Comparison of ENCODE assay signal across 19 cellular contexts in genomic region chr2:151672277-151672676, GRCh38.
A peak's percentile ranks its signal among the peaks of the same experiment; 100 is the strongest.
DNase-seq lines count a peak whose midpoint lies in the region; ATAC-seq, FAIRE-seq and TF ChIP-seq lines count a peak whose summit lies in the region.
"Had no signal": no experiment of that assay in that cellular context is flagged by ENCODE, and none has a peak within 500 bp of the region (broad histone marks: within the 10 kb centered on the region; RNA-seq: fewer than 3 reads in every experiment).

No MANE protein-coding gene starts in this region.

- no peak for TF ChIP-seq CTCF in HepG2 (CRISPR knock-in tag; IDR thresholded peaks at IDR 0.05)
- no peak for TF ChIP-seq CTCF in right lobe of liver (IDR thresholded peaks at IDR 0.05)
- TF ChIP-seq CTCF in WTC11 (IDR thresholded peaks at IDR 0.05): no peak
- TF ChIP-seq CTCF in neural cell (IDR thresholded peaks at IDR 0.05; ENCODE audit: poor library complexity, severe bottlenecking): no peak
- TF ChIP-seq CTCF in osteocyte (IDR thresholded peaks at IDR 0.05): no peak
- no peak for TF ChIP-seq CTCF in body of pancreas (IDR thresholded peaks at IDR 0.05)

- TF ChIP-seq POLR2A in HepG2 (IDR thresholded peaks at IDR 0.05; ENCODE audit: insufficient read depth in 1 of 2, low read depth in 2 of 2, low read length in 2 of 2) (no peak), right lobe of liver (IDR thresholded peaks at IDR 0.05) (no peak), body of pancreas (IDR thresholded peaks at IDR 0.05) (no peak)

- H3K27me3 Mint-ChIP-seq in WTC11 (ENCODE audit: low read depth) (no peaks in the 10 kb centered on the region), osteocyte (ENCODE audit: unreplicated experiment) (peaks cover 25% of the 10 kb centered on the region)
- H3K27me3 Mint-ChIP-seq: CD4-positive, alpha-beta memory T cell; IgD-negative memory B cell had no signal

- TF ChIP-seq EP300 in HepG2 (IDR thresholded peaks at IDR 0.05; ENCODE audit: low read depth in 2 of 2, low read length in 2 of 2): no peak
- TF ChIP-seq EP300 in HepG2 (CRISPR knock-in tag; IDR thresholded peaks at IDR 0.05; ENCODE audit: borderline replicate concordance): no peak
- peak; percentile 51 for TF ChIP-seq EP300 in neural cell (conservative IDR thresholded peaks at IDR 0.05; ENCODE audit: poor library complexity, severe bottlenecking)

- no peaks in the 10 kb centered on the region for H3K9me2 ChIP-seq in neural cell (ENCODE audit: insufficient read depth, low read length)

- no peak for FAIRE-seq in HepG2 (lab: Jason Lieb, UNC)
- FAIRE-seq: A549, HTR-8/SVneo had no signal

- H3K4me3 Mint-ChIP-seq in WTC11 (no peak overlapping the region), osteocyte (ENCODE audit: unreplicated experiment) (no peak overlapping the region)
- H3K4me3 Mint-ChIP-seq: CD14-positive monocyte; CD4-positive, alpha-beta memory T cell; HFFc6; IgD-negative memory B cell had no signal

- H3K4me2 ChIP-seq in HepG2 (ENCODE audit: low read depth, low read length): no peak overlapping the region
- H3K4me2 ChIP-seq in neural cell (ENCODE audit: low read length): no peak overlapping the region
- H3K4me2 ChIP-seq: A549, BLaER1 had no signal

- H3K9me3 ChIP-seq in HepG2 (ENCODE audit: low read length): no peaks in the 10 kb centered on the region
- no peaks in the 10 kb centered on the region for H3K9me3 ChIP-seq in right lobe of liver
- H3K9me3 ChIP-seq in neural cell (ENCODE audit: low read length): no peaks in the 10 kb centered on the region
- no peaks in the 10 kb centered on the region for H3K9me3 ChIP-seq in body of pancreas
- H3K9me3 ChIP-seq: A549, BLaER1, HAP-1 had no signal

- H3K4me1 ChIP-seq in HepG2 (ENCODE audit: insufficient read depth, low read length): no peaks in the 10 kb centered on the region
- H3K4me1 ChIP-seq in right lobe of liver: no peaks in the 10 kb centered on the region
- no peaks in the 10 kb centered on the region for H3K4me1 ChIP-seq in body of pancreas
- H3K4me1 ChIP-seq: A549, BLaER1 had no signal

- H3K9me3 Mint-ChIP-seq in WTC11: no peaks in the 10 kb centered on the region
- no peaks in the 10 kb centered on the region for H3K9me3 Mint-ChIP-seq in osteocyte (ENCODE audit: unreplicated experiment)
- H3K9me3 Mint-ChIP-seq: CD14-positive monocyte; CD4-positive, alpha-beta memory T cell; HFFc6; IgD-negative memory B cell had no signal

- H3K36me3 Mint-ChIP-seq in WTC11: no peaks in the 10 kb centered on the region
- no peaks in the 10 kb centered on the region for H3K36me3 Mint-ChIP-seq in osteocyte (ENCODE audit: unreplicated experiment)
- H3K36me3 Mint-ChIP-seq: CD14-positive monocyte had no signal

- H3K27me3 ChIP-seq in HepG2 (ENCODE audit: control insufficient read depth in 1 of 2, insufficient read depth in 2 of 2, low read length in 2 of 2) (peaks cover 0 to 5% of the 10 kb centered on the region in 2 experiments; a peak in 1 of 5 replicates), right lobe of liver (no peaks in the 10 kb centered on the region), neural cell (ENCODE audit: insufficient read depth, low read depth, low read length) (no peaks in the 10 kb centered on the region), body of pancreas (no peaks in the 10 kb centered on the region)
- H3K27me3 ChIP-seq: BLaER1 had no signal

- BruUV-seq in HepG2 (replicated peaks; lab: Mats Ljungman, UMichigan): no TSS peak

- H4K20me1 ChIP-seq in HepG2 (ENCODE audit: insufficient read depth, low read length): no peaks in the 10 kb centered on the region
- H4K20me1 ChIP-seq in neural cell (ENCODE audit: insufficient read depth): no peaks in the 10 kb centered on the region
- H4K20me1 ChIP-seq: BLaER1 had no signal

- H3K36me3 ChIP-seq in HepG2 (replicated peaks in 1 of 2; ENCODE audit: control insufficient read depth in 1 of 2, insufficient read depth in 2 of 2, low read length in 2 of 2): no peaks in the 10 kb centered on the region
- no peaks in the 10 kb centered on the region for H3K36me3 ChIP-seq in right lobe of liver
- no peaks in the 10 kb centered on the region for H3K36me3 ChIP-seq in neural cell (ENCODE audit: insufficient read depth, low read length)
- no peaks in the 10 kb centered on the region for H3K36me3 ChIP-seq in body of pancreas (replicated peaks in 1 of 2; ENCODE audit: insufficient read depth in 1 of 2, low read depth in 2 of 2)
- H3K36me3 ChIP-seq: BLaER1, HAP-1 had no signal

- H3K4me3 ChIP-seq in HepG2 (replicated peaks in 1 of 3; ENCODE audit: insufficient read depth in 1 of 3, low read depth in 2 of 3, low read length in 3 of 3) (no peak overlapping the region), right lobe of liver (no peak overlapping the region), neural cell (ENCODE audit: low read length) (no peak overlapping the region), body of pancreas (no peak overlapping the region)
- H3K4me3 ChIP-seq: A549, BLaER1, HAP-1 had no signal

- POLR2A ChIA-PET in HepG2 (lab: Yijun Ruan, JAX): no interaction called here
- POLR2A ChIA-PET in WTC11 (lab: Charles Lee): no interaction called here

- CTCF ChIA-PET in HepG2 (lab: Yijun Ruan, JAX; ENCODE audit: low intra/inter-chr PET ratio, low total read pairs): no interaction called here
- CTCF ChIA-PET in WTC11 (lab: Charles Lee): no interaction called here

- ATAC-seq in HepG2 (no peak), right lobe of liver (no peak), WTC11 (no peak), body of pancreas (no peak)
- ATAC-seq: A549 had no signal

- H3F3A ChIP-seq in neural cell (ENCODE audit: insufficient read depth, low read length, poor library complexity, severe bottlenecking): no peaks in the 10 kb centered on the region

- H3K27ac ChIP-seq in HepG2 (ENCODE audit: extremely low read length, insufficient read depth, low read length): no peak overlapping the region
- H3K27ac ChIP-seq in right lobe of liver: no peak overlapping the region
- no peak overlapping the region for H3K27ac ChIP-seq in neural cell (ENCODE audit: low read length)
- no peak overlapping the region for H3K27ac ChIP-seq in body of pancreas
- H3K27ac ChIP-seq: 22Rv1, A549, BLaER1 had no signal

- in situ Hi-C loops in HepG2 (cut with HindIII; ENCODE audit: extremely low pct_ligation_motif_present, low pct_unique_long_range_greater_than_20kb): no loop called here

- peaks cover 27% of the 10 kb centered on the region for H3K4me1 Mint-ChIP-seq in WTC11
- no peaks in the 10 kb centered on the region for H3K4me1 Mint-ChIP-seq in osteocyte (ENCODE audit: unreplicated experiment)

- H3K9ac ChIP-seq in HepG2 (ENCODE audit: insufficient read depth, low read depth, low read length) (no peak overlapping the region), neural cell (ENCODE audit: low read length) (no peak overlapping the region)
- H3K9ac ChIP-seq: BLaER1 had no signal

- intact Hi-C loops in HepG2 (cut with micrococcal nuclease; ENCODE audit: unreplicated experiment): no loop called here
- intact Hi-C loops in right lobe of liver (cut with DNase I): no loop called here
- intact Hi-C loops in body of pancreas (cut with DNase I): no loop called here

- DNase-seq in HepG2 (ENCODE audit: low spot score): no peak
- no peak for DNase-seq in right lobe of liver
- DNase-seq in WTC11 (ENCODE audit: low spot score): no peak
- no peak for DNase-seq in osteocyte (ENCODE audit: extremely low spot score, unreplicated experiment)
- DNase-seq in inferior parietal cortex (ENCODE audit: extremely low spot score): no peak
- no peak for DNase-seq in epidermal melanocyte (ENCODE audit: insufficient read length, low spot score)
- DNase-seq in body of pancreas: no peak
- DNase-seq: CD4-positive, alpha-beta memory T cell; DMS79 treated with DMSO at 0.1 percent for 48 hours; GF-D8; HFFc6 had no signal

- no peak overlapping the region for H3K27ac Mint-ChIP-seq in WTC11
- no peak overlapping the region for H3K27ac Mint-ChIP-seq in osteocyte (ENCODE audit: unreplicated experiment)
- H3K27ac Mint-ChIP-seq: CD14-positive monocyte; CD4-positive, alpha-beta memory T cell; HFFc6; IgD-negative memory B cell had no signal

- 11% methylated on average over 5 of the region's 5 CpGs for WGBS in HepG2 (ENCODE audit: low lambda C conversion rate)
- 79% methylated on average over 5 of the region's 5 CpGs for WGBS in right lobe of liver (ENCODE audit: insufficient coverage, low coverage, low lambda C conversion rate, missing lambda C conversion rate)
- WGBS in body of pancreas, 2 donors: 84 to 92% methylated on average over 5 of the region's 5 CpGs

- TF ChIP-seq RAD21 in HepG2 (CRISPR knock-in tag; IDR thresholded peaks at IDR 0.05) (no peak), neural cell (conservative IDR thresholded peaks at IDR 0.05) (no peak)

- no peak overlapping the region for H2AFZ ChIP-seq in HepG2 (ENCODE audit: low read length)
- H2AFZ ChIP-seq in neural cell (ENCODE audit: low read depth, low read length): no peak overlapping the region

- no peaks in the 10 kb centered on the region for H3K79me2 ChIP-seq in HepG2 (ENCODE audit: insufficient read depth, low read length)
- no peaks in the 10 kb centered on the region for H3K79me2 ChIP-seq in neural cell (replicated peaks; ENCODE audit: insufficient read depth, low read length)

TF ChIP-seq in HepG2, 621 proteins besides CTCF, POLR2A, EP300 and RAD21 (continues in another document):
- TF ChIP-seq CEBPG (CRISPR knock-in tag; IDR thresholded peaks at IDR 0.05) (peak; percentile 48; the same call in 1 of the 2 replicates), PPARG (CRISPR knock-in tag; conservative IDR thresholded peaks at IDR 0.05) (no peak), ATF7 (IDR thresholded peaks at IDR 0.05) (peak; percentile 23; the same call in 1 of the 2 replicates), ATF7 (CRISPR knock-in tag; IDR thresholded peaks at IDR 0.05) (no peak), CEBPB (IDR thresholded peaks at IDR 0.05; ENCODE audit: borderline replicate concordance, low read depth, low read length) (peak; percentile 71), HDAC1 (CRISPR knock-in tag; IDR thresholded peaks at IDR 0.05) (no peak)

TF ChIP-seq in WTC11, 78 proteins besides CTCF, POLR2A, EP300 and RAD21:
- TF ChIP-seq NR3C1 (CRISPR knock-in tag; conservative IDR thresholded peaks at IDR 0.05; ENCODE audit: low read depth) (no peak), SMAD4 (CRISPR knock-in tag; IDR thresholded peaks at IDR 0.05) (no peak), GABPB1 (CRISPR knock-in tag; IDR thresholded peaks at IDR 0.05) (peak; percentile 86)

TF ChIP-seq in neural cell, 6 proteins besides CTCF, POLR2A, EP300 and RAD21 (continues in another document):
- no peak for TF ChIP-seq TAF1 (IDR thresholded peaks at IDR 0.05; ENCODE audit: low read depth)
- TF ChIP-seq POLR2AphosphoS5 (IDR thresholded peaks at IDR 0.05): peak; percentile 78
- no peak for TF ChIP-seq EZH2 (IDR thresholded peaks at IDR 0.05; ENCODE audit: borderline replicate concordance, insufficient read depth, low read length, poor library complexity, severe bottlenecking)
- TF ChIP-seq MXI1 (conservative IDR thresholded peaks at IDR 0.05; ENCODE audit: poor library complexity, severe bottlenecking): no peak
- no peak for TF ChIP-seq SMC3 (conservative IDR thresholded peaks at IDR 0.05; ENCODE audit: poor library complexity)

Comparison
In these comparisons a context has a peak if more than half of its experiments do, and no peak if none do; other contexts are left out.
1. Of the 50 proteins assayed by ChIP-seq in both HepG2 and WTC11: peak only in HepG2: none; only in WTC11: GABPB1; in both: none; in neither: 49.